In genomic region chr2:43367014-43367782, GRCh38 we compare ENCODE assay signal across 22 cellular contexts.
DNase-seq lines count a peak whose midpoint lies in the region; ATAC-seq and TF ChIP-seq lines count a peak whose summit lies in the region.
"Had no signal": no experiment of that assay in that cellular context is flagged by ENCODE, and none has a peak within 500 bp of the region (broad histone marks: within the 10 kb centered on the region; RNA-seq: fewer than 3 reads in every experiment).

No MANE protein-coding gene starts in this region.

- H3K4me3 ChIP-seq in upper lobe of right lung, result no peak overlapping the region
- H3K4me3 ChIP-seq: SJCRH30 had no signal

- no peak overlapping the region for H3K27ac Mint-ChIP-seq in activated B cell treated with CpG ODN at 0.5 μM for 24 hours
- H3K27ac Mint-ChIP-seq: CD8-positive, alpha-beta T cell; T-cell had no signal

- H3K36me3 ChIP-seq in upper lobe of right lung, result no peaks in the 10 kb centered on the region
- H3K36me3 ChIP-seq: BE2C, SJCRH30 had no signal

- no peak overlapping the region for H3K27ac ChIP-seq in upper lobe of right lung
- H3K27ac ChIP-seq: 22Rv1, SJCRH30 had no signal

- intact Hi-C loops in activated B cell treated with CpG ODN at 0.5 μM for 24 hours (cut with micrococcal nuclease), result no loop called here
- intact Hi-C loops in upper lobe of right lung (cut with DNase I), result no loop called here

- DNase-seq in SKM-1 treated with dmso at 0.1 percent for 144 hours (lab: John Stamatoyannopoulos, UW; ENCODE audit: unreplicated experiment) (peak; percentile 18), SKM-1 (lab: John Stamatoyannopoulos, UW; ENCODE audit: unreplicated experiment) (no peak), NOMO-1 (lab: John Stamatoyannopoulos, UW; ENCODE audit: unreplicated experiment in 2 of 2) (peak; percentile 83 to 95), activated B cell treated with CpG ODN at 0.5 μM for 24 hours (no peak), upper lobe of right lung (no peak), KBM-7 (no peak), HK-2 (ENCODE audit: unreplicated experiment) (no peak)
- DNase-seq: BE2C; CD8-positive, alpha-beta T cell; DMS79; GOT3; IMR-90; NCI-H1436; NCI-H2029; NCI-H2171; NCI-H774; OCI-M1; RPMI8226; SJCRH30; T-cell had no signal

- H3K9me3 Mint-ChIP-seq in activated B cell treated with CpG ODN at 0.5 μM for 24 hours, result peaks cover 4% of the 10 kb centered on the region
- H3K9me3 Mint-ChIP-seq: CD8-positive, alpha-beta T cell; T-cell had no signal

- in situ Hi-C loops in KBM-7 (cut with MboI; ENCODE audit: low pct_unique_long_range_greater_than_20kb, low sequenced_read_pairs), result no loop called here

- H3K36me3 Mint-ChIP-seq in activated B cell treated with CpG ODN at 0.5 μM for 24 hours (ENCODE audit: low read depth), result peaks cover 43% of the 10 kb centered on the region

- no peak for ATAC-seq in activated B cell treated with CpG ODN at 0.5 μM for 24 hours (ENCODE audit: low read depth)
- peak; percentile 47 for ATAC-seq in upper lobe of right lung
- no peak for ATAC-seq in HG03565 (IDR thresholded peaks at IDR 0.05; ENCODE audit: unreplicated experiment)
- ATAC-seq: CD8-positive, alpha-beta T cell; T-cell had no signal

- POLR2A ChIA-PET in activated B cell treated with CpG ODN at 0.5 μM for 24 hours (lab: Charles Lee), result no interaction called here

- H3K4me3 Mint-ChIP-seq in activated B cell treated with CpG ODN at 0.5 μM for 24 hours, result peak overlapping the region; percentile 6
- H3K4me3 Mint-ChIP-seq: CD8-positive, alpha-beta T cell; T-cell had no signal

- H3K4me1 ChIP-seq in upper lobe of right lung, result peaks cover 9% of the 10 kb centered on the region
- H3K4me1 ChIP-seq: BE2C, SJCRH30 had no signal

- peaks cover 18% of the 10 kb centered on the region for H3K4me1 Mint-ChIP-seq in activated B cell treated with CpG ODN at 0.5 μM for 24 hours

- H3K27me3 Mint-ChIP-seq in activated B cell treated with CpG ODN at 0.5 μM for 24 hours, result no peaks in the 10 kb centered on the region
- H3K27me3 Mint-ChIP-seq: T-cell had no signal

- no peaks in the 10 kb centered on the region for H3K27me3 ChIP-seq in upper lobe of right lung
- H3K27me3 ChIP-seq: BE2C, SJCRH30 had no signal

- CTCF ChIA-PET in activated B cell treated with CpG ODN at 0.5 μM for 24 hours (lab: Charles Lee), result no interaction called here

- H3K9me3 ChIP-seq in upper lobe of right lung, result no peaks in the 10 kb centered on the region
- H3K9me3 ChIP-seq: BE2C, SJCRH30 had no signal

- TF ChIP-seq CTCF in activated B cell treated with CpG ODN at 0.5 μM for 24 hours (IDR thresholded peaks at IDR 0.05) (no peak), upper lobe of right lung (IDR thresholded peaks at IDR 0.05) (no peak)

Comparison
In these comparisons a context has a peak if more than half of its experiments do, and no peak if none do; other contexts are left out.
1. DNase-seq: peak in SKM-1 treated with dmso at 0.1 percent for 144 hours (single experiment) and NOMO-1 (2 of 2); none in SKM-1 (single experiment), activated B cell treated with CpG ODN at 0.5 μM for 24 hours (single experiment), upper lobe of right lung (single experiment), KBM-7 (single experiment) and HK-2 (single experiment).